ENCODE assay signal across 23 cellular contexts in the genomic region with DNA sequence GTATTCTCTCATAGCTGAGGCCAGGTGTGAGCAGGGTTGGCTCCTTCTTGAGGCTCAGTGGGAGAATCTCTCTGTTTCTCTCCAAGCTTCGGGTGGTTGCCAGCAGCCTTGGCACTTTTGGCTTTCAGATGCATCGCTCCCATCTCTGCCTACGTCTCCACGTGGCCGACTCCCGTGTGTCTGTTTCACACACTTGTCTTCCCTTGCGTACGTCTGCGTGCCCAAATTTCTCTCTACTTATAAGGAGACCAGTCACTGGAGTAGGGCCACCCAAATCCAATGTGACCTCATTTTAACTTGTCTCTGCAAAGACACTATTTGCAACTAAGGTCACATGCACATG. TPM values are rescaled to one million over a fixed set of nuclear protein-coding genes. Genes with fewer than 3 reads are reported as not detected.
"Had no signal": no experiment of that assay in that cellular context is flagged by ENCODE, and none has a peak within 500 bp of the region (broad histone marks: within the 10 kb centered on the region; RNA-seq: fewer than 3 reads in every experiment).

No MANE protein-coding gene starts in this region.

- H3K4me3 Mint-ChIP-seq: activated CD4-positive, alpha-beta memory T cell treated with anti-CD3 and anti-CD28 coated beads for 36 hours; activated naive CD8-positive, alpha-beta T cell treated with anti-CD3 and anti-CD28 coated beads, Interleukin-2, amount 10 ng/mL, durations not matched to agents 7 days and 5 days; activated T-helper 17 cell treated with anti-CD3 and anti-CD28 coated beads, Interleukin-2, amount 50 U/mL, for 72 hours; stimulated activated naive CD8-positive, alpha-beta T cell treated with anti-CD3 and anti-CD28 coated beads, Interleukin-15, Interleukin-2, amounts not matched to agents 100 ng/mL and 50 ng/mL, for 24 hours; T-helper 2 cell treated with Interferon-gamma antibody and Interleukin-4, amounts not matched to agents 5 μg/mL and 100 μg/mL, for 36 hours; type B pancreatic cell; WTC11 had no signal

- DNase-seq: activated CD4-positive, alpha-beta memory T cell treated with anti-CD3 and anti-CD28 coated beads for 36 hours; activated CD4-positive, alpha-beta T cell treated with anti-CD3 and anti-CD28 coated beads for 4 hours; activated naive CD4-positive, alpha-beta T cell treated with Interleukin-2 at 50 U/mL for 16 hours; activated naive CD8-positive, alpha-beta T cell treated with anti-CD3 and anti-CD28 coated beads, Interleukin-2, amount 10 ng/mL, durations not matched to agents 7 days and 5 days; activated T-cell treated with anti-CD3 and anti-CD28 coated beads, Interleukin-2, amount 50 U/mL, for 1 hour; brain microvascular endothelial cell; cortex of kidney; effector CD4-positive, alpha-beta T cell; left colon; lower lobe of right lung; occipital lobe; right cardiac atrium; small intestine; stimulated activated CD4-positive, alpha-beta T cell treated with anti-CD3 and anti-CD28 coated beads, Interleukin-15, amount 100 ng/mL, for 24 hours; stimulated activated CD4-positive, alpha-beta T cell treated with anti-CD3 and anti-CD28 coated beads, Interleukin-2, amount 100 ng/mL, for 48 hours; SW 1271; testis had no signal

- H3K27me3 Mint-ChIP-seq: activated CD4-positive, alpha-beta memory T cell treated with anti-CD3 and anti-CD28 coated beads for 36 hours; activated T-helper 17 cell treated with anti-CD3 and anti-CD28 coated beads, Interleukin-2, amount 50 U/mL, for 72 hours; stimulated activated naive CD8-positive, alpha-beta T cell treated with anti-CD3 and anti-CD28 coated beads, Interleukin-15, Interleukin-2, amounts not matched to agents 100 ng/mL and 50 ng/mL, for 24 hours had no signal

- H3K27ac Mint-ChIP-seq: activated CD4-positive, alpha-beta memory T cell treated with anti-CD3 and anti-CD28 coated beads for 36 hours; activated naive CD8-positive, alpha-beta T cell treated with anti-CD3 and anti-CD28 coated beads, Interleukin-2, amount 10 ng/mL, durations not matched to agents 7 days and 5 days; activated T-helper 17 cell treated with anti-CD3 and anti-CD28 coated beads, Interleukin-2, amount 50 U/mL, for 72 hours; stimulated activated naive CD8-positive, alpha-beta T cell treated with anti-CD3 and anti-CD28 coated beads, Interleukin-15, Interleukin-2, amounts not matched to agents 100 ng/mL and 50 ng/mL, for 24 hours; T-helper 2 cell treated with Interferon-gamma antibody and Interleukin-4, amounts not matched to agents 5 μg/mL and 100 μg/mL, for 36 hours; WTC11 had no signal

- H3K9me3 Mint-ChIP-seq: activated CD4-positive, alpha-beta memory T cell treated with anti-CD3 and anti-CD28 coated beads for 36 hours; activated naive CD8-positive, alpha-beta T cell treated with anti-CD3 and anti-CD28 coated beads, Interleukin-2, amount 10 ng/mL, durations not matched to agents 7 days and 5 days; activated T-helper 17 cell treated with anti-CD3 and anti-CD28 coated beads, Interleukin-2, amount 50 U/mL, for 72 hours; stimulated activated naive CD8-positive, alpha-beta T cell treated with anti-CD3 and anti-CD28 coated beads, Interleukin-15, Interleukin-2, amounts not matched to agents 100 ng/mL and 50 ng/mL, for 24 hours; T-helper 2 cell treated with Interferon-gamma antibody and Interleukin-4, amounts not matched to agents 5 μg/mL and 100 μg/mL, for 36 hours; type B pancreatic cell; WTC11 had no signal

- ATAC-seq: activated T-helper 17 cell treated with anti-CD3 and anti-CD28 coated beads, Interleukin-2, amount 50 U/mL, for 72 hours; left colon; lower lobe of right lung; right cardiac atrium; WTC11 had no signal

- H3K36me3 Mint-ChIP-seq: WTC11 had no signal

RNA-seq across cellular contexts. Expression of gene LRRC46, which starts 24.6 kb away (rescaled TPM):
- total RNA-seq: occipital lobe, SK-MEL-5 had no signal
